ENCODE assay signal across 25 cellular contexts in the genomic region with DNA sequence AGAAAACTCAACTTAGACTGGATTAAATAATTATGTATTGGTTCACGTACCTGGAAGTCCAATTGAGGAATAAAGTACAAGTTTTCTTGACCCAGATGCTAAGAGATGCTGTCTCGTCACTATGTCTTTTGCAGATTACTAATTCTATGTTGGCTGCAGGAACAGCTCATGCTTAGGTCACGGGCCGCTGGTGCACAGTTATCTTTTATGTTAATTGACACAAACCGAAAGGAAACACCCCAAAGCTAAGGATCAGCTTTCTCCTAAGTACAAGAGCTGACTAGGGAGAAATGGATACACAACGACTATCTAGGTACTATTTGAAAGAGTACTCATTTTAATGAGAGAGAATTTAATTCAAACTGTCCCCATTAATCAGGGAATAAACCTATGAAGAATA.
DNase-seq lines count a peak whose midpoint lies in the region; ATAC-seq and TF ChIP-seq lines count a peak whose summit lies in the region.
"Had no signal": no experiment of that assay in that cellular context is flagged by ENCODE, and none has a peak within 500 bp of the region (broad histone marks: within the 10 kb centered on the region; RNA-seq: fewer than 3 reads in every experiment).

No MANE protein-coding gene starts in this region.

- no peak for TF ChIP-seq CTCF in IMR-90 (conservative IDR thresholded peaks at IDR 0.05; ENCODE audit: low read depth, low read length)
- TF ChIP-seq CTCF in mesothelial cell of epicardium (IDR thresholded peaks at IDR 0.05; ENCODE audit: unreplicated experiment) = no peak
- no peak for TF ChIP-seq CTCF in endodermal cell (conservative IDR thresholded peaks at IDR 0.05)

- H3K4me1 Mint-ChIP-seq in mesothelial cell of epicardium = peaks cover 12% of the 10 kb centered on the region
- peaks cover 9% of the 10 kb centered on the region for H3K4me1 Mint-ChIP-seq in endodermal cell
- H3K4me1 Mint-ChIP-seq: activated naive CD8-positive, alpha-beta T cell treated with anti-CD3 and anti-CD28 coated beads, Interleukin-2, amount 10 ng/mL, durations not matched to agents 7 days and 5 days; CD8-positive, alpha-beta memory T cell; naive B cell had no signal

- H4K5ac ChIP-seq in IMR-90 (ENCODE audit: low read depth, low read length) = no peak overlapping the region

- no peak overlapping the region for H2AK9ac ChIP-seq in IMR-90 (replicated peaks; ENCODE audit: low read depth, low read length, poor library complexity)

- no peaks in the 10 kb centered on the region for H4K20me1 ChIP-seq in IMR-90 (ENCODE audit: insufficient read depth, low read length)

- no peak overlapping the region for H3K4ac ChIP-seq in IMR-90 (ENCODE audit: low read depth, low read length)

- H3K14ac ChIP-seq in IMR-90 (replicated peaks; ENCODE audit: low read depth, low read length) = no peak overlapping the region

- H3K4me1 ChIP-seq in IMR-90 (ENCODE audit: control insufficient read depth, insufficient read depth, low read length) (no peaks in the 10 kb centered on the region), endodermal cell (ENCODE audit: control insufficient read depth, insufficient read depth, low read length) (peaks cover 3% of the 10 kb centered on the region)
- H3K4me1 ChIP-seq: BE2C, testis, vagina had no signal

- H3K36me3 Mint-ChIP-seq in mesothelial cell of epicardium = no peaks in the 10 kb centered on the region
- H3K36me3 Mint-ChIP-seq in endodermal cell (ENCODE audit: low read depth) = no peaks in the 10 kb centered on the region
- H3K36me3 Mint-ChIP-seq: activated naive CD8-positive, alpha-beta T cell treated with anti-CD3 and anti-CD28 coated beads, Interleukin-2, amount 10 ng/mL, durations not matched to agents 7 days and 5 days; CD8-positive, alpha-beta memory T cell; naive B cell had no signal

- no peak overlapping the region for H2AK5ac ChIP-seq in IMR-90 (ENCODE audit: low read depth, low read length)

- H3K23ac ChIP-seq in IMR-90 (ENCODE audit: low read depth, low read length) = no peak overlapping the region

- no peak overlapping the region for H3K4me3 Mint-ChIP-seq in mesothelial cell of epicardium
- H3K4me3 Mint-ChIP-seq in endodermal cell = no peak overlapping the region
- H3K4me3 Mint-ChIP-seq: activated naive CD8-positive, alpha-beta T cell treated with anti-CD3 and anti-CD28 coated beads, Interleukin-2, amount 10 ng/mL, durations not matched to agents 7 days and 5 days; CD8-positive, alpha-beta memory T cell; naive B cell; T-helper 2 cell treated with Interferon-gamma antibody and Interleukin-4, amounts not matched to agents 5 μg/mL and 100 μg/mL, for 36 hours had no signal

- no peak for TF ChIP-seq POLR2A in IMR-90 (IDR thresholded peaks at IDR 0.05; ENCODE audit: low read depth, low read length)

- no peak overlapping the region for H4K91ac ChIP-seq in IMR-90 (ENCODE audit: insufficient read depth, low read depth, low read length)

- H3K9me1 ChIP-seq in IMR-90 (ENCODE audit: insufficient read depth, low read length) = no peaks in the 10 kb centered on the region

- H3K27me3 ChIP-seq in IMR-90 (ENCODE audit: control insufficient read depth, insufficient read depth, low read length) (no peaks in the 10 kb centered on the region), endodermal cell (ENCODE audit: control insufficient read depth, insufficient read depth, low read length, poor library complexity, severe bottlenecking) (no peaks in the 10 kb centered on the region)
- H3K27me3 ChIP-seq: BE2C, testis, vagina had no signal

- no peak for TF ChIP-seq RAD21 in IMR-90 (IDR thresholded peaks at IDR 0.05; ENCODE audit: low read length)

- DNase-seq in Daoy (ENCODE audit: low read depth) = peak; percentile 67
- DNase-seq in IMR-90 = peak; percentile 37
- DNase-seq in left kidney (ENCODE audit: low read depth, low spot score) = peak; percentile 78
- no peak for DNase-seq in globus pallidus (ENCODE audit: low spot score)
- DNase-seq in mesothelial cell of epicardium (ENCODE audit: low spot score in 2 of 2, unreplicated experiment in 2 of 2) = no peak
- no peak for DNase-seq in NAMALWA (ENCODE audit: low spot score)
- DNase-seq in endodermal cell = no peak
- DNase-seq: activated CD4-positive, alpha-beta T cell treated with anti-CD3 and anti-CD28 coated beads for 4 hours; activated gamma-delta T cell; activated naive CD8-positive, alpha-beta T cell treated with anti-CD3 and anti-CD28 coated beads, Interleukin-2, amount 10 ng/mL, durations not matched to agents 7 days and 5 days; activated T-cell treated with anti-CD3 and anti-CD28 coated beads for 4 hours; BE2C; CD8-positive, alpha-beta memory T cell; GF-D8; left ventricle myocardium superior; naive B cell; NCI-H1417; NCI-H2081; nucleus accumbens; stimulated activated naive CD4-positive, alpha-beta T cell treated with Interleukin-2 at 50 U/mL for 16 hours had no signal

- in situ Hi-C loops in IMR-90 (cut with MboI; ENCODE audit: low sequenced_read_pairs) = no loop called here

- H2AFZ ChIP-seq in IMR-90 (replicated peaks; ENCODE audit: low read length, poor library complexity) = no peak overlapping the region

- no peak overlapping the region for H3K4me2 ChIP-seq in IMR-90 (ENCODE audit: low read depth, low read length)

- ATAC-seq in IMR-90 (ENCODE audit: low read depth) = no peak; the same call in 1 of the 2 replicates
- peak; percentile 46 for ATAC-seq in SK-N-SH treated with all-trans-retinoic acid at 6 μM for 48 hours
- ATAC-seq: left ventricle myocardium superior, Right ventricle myocardium inferior had no signal

- no peaks in the 10 kb centered on the region for H3K36me3 ChIP-seq in IMR-90 (ENCODE audit: control insufficient read depth, insufficient read depth, low read length)
- H3K36me3 ChIP-seq in endodermal cell (ENCODE audit: control insufficient read depth, insufficient read depth, low read length) = no peaks in the 10 kb centered on the region
- H3K36me3 ChIP-seq: BE2C, vagina had no signal

- no peak overlapping the region for H3K56ac ChIP-seq in IMR-90 (ENCODE audit: extremely low read depth, insufficient read depth, low read length)

- no peak overlapping the region for H3K18ac ChIP-seq in IMR-90 (ENCODE audit: low read depth, low read length)

- CTCF ChIA-PET in IMR-90 (lab: Yijun Ruan, JAX) = interaction anchor here (1.2 kb wide), 1 partner anchor 14 kb away, joined by 3 read pairs; no protein-coding TSS in a partner anchor

- no peaks in the 10 kb centered on the region for H3K9me3 Mint-ChIP-seq in mesothelial cell of epicardium
- no peaks in the 10 kb centered on the region for H3K9me3 Mint-ChIP-seq in endodermal cell
- H3K9me3 Mint-ChIP-seq: T-helper 2 cell treated with Interferon-gamma antibody and Interleukin-4, amounts not matched to agents 5 μg/mL and 100 μg/mL, for 36 hours had no signal

- BruUV-seq in IMR-90 (replicated peaks; lab: Mats Ljungman, UMichigan) = no TSS peak

- H3K9me3 ChIP-seq in IMR-90 (ENCODE audit: control insufficient read depth, insufficient read depth, low read length) (no peaks in the 10 kb centered on the region), endodermal cell (ENCODE audit: control insufficient read depth, low read length) (no peaks in the 10 kb centered on the region)
- H3K9me3 ChIP-seq: BE2C, testis, vagina had no signal

- H3K4me3 ChIP-seq in IMR-90 (ENCODE audit: insufficient read depth, low read depth, low read length) (no peak overlapping the region), endodermal cell (ENCODE audit: low read length) (no peak overlapping the region)
- H3K4me3 ChIP-seq: testis, vagina had no signal

- H2BK5ac ChIP-seq in IMR-90 (ENCODE audit: low read depth, low read length, poor library complexity, severe bottlenecking) = no peak overlapping the region

- H2BK15ac ChIP-seq in IMR-90 (ENCODE audit: low read depth, low read length) = no peak overlapping the region

- intact Hi-C loops in IMR-90 (cut with micrococcal nuclease) = no loop called here

- no peak overlapping the region for H2BK20ac ChIP-seq in IMR-90 (ENCODE audit: low read depth, low read length)

- POLR2A ChIA-PET in IMR-90 (lab: Charles Lee; ENCODE audit: unreplicated experiment) = no interaction called here

- H3K27ac Mint-ChIP-seq in mesothelial cell of epicardium (no peak overlapping the region), endodermal cell (no peak overlapping the region)
- H3K27ac Mint-ChIP-seq: activated naive CD8-positive, alpha-beta T cell treated with anti-CD3 and anti-CD28 coated beads, Interleukin-2, amount 10 ng/mL, durations not matched to agents 7 days and 5 days; CD8-positive, alpha-beta memory T cell; naive B cell; T-helper 2 cell treated with Interferon-gamma antibody and Interleukin-4, amounts not matched to agents 5 μg/mL and 100 μg/mL, for 36 hours had no signal

- H4K8ac ChIP-seq in IMR-90 (ENCODE audit: low read depth in 2 of 2, low read length in 2 of 2) = no peak overlapping the region

- no peaks in the 10 kb centered on the region for H3K79me1 ChIP-seq in IMR-90 (ENCODE audit: low read depth in 1 of 2, low read length in 2 of 2)

- H3K27ac ChIP-seq in IMR-90 (ENCODE audit: insufficient read depth, low read length) (no peak overlapping the region), endodermal cell (ENCODE audit: low read depth, low read length) (no peak overlapping the region)
- H3K27ac ChIP-seq: testis, vagina had no signal

- H3K9ac ChIP-seq in IMR-90 (ENCODE audit: low read depth, low read length) (no peak overlapping the region), endodermal cell (ENCODE audit: extremely low read depth, low read length, poor library complexity, severe bottlenecking) (no peak overlapping the region)

- WGBS in IMR-90 (ENCODE audit: extremely low coverage in 2 of 2, insufficient read length in 1 of 2), 2 experiments = 80% methylated on average over 1 of the region's 6 CpGs; no CpG with 5 or more reads in 1 of the 2 experiments
- WGBS in endodermal cell (ENCODE audit: insufficient coverage in 1 of 2, insufficient read length in 1 of 2), 2 experiments = 92 to 100% methylated on average over 3 to 6 of the region's 6 CpGs

- H3K27me3 Mint-ChIP-seq in mesothelial cell of epicardium (ENCODE audit: low read depth) (no peaks in the 10 kb centered on the region), endodermal cell (ENCODE audit: insufficient read depth) (no peaks in the 10 kb centered on the region)

- dilution Hi-C loops in IMR-90 (cut with HindIII; ENCODE audit: low sequenced_read_pairs, unreplicated experiment) = no loop called here

- H2BK120ac ChIP-seq in IMR-90 (ENCODE audit: low read depth, low read length) = no peak overlapping the region

TF ChIP-seq in IMR-90, 13 proteins besides CTCF, POLR2A, EP300 and RAD21:
- TF ChIP-seq BHLHE40 (IDR thresholded peaks at IDR 0.05; ENCODE audit: low read depth, low read length) (peak; percentile 21; the same call in 1 of the 2 replicates), SMC3 (IDR thresholded peaks at IDR 0.05; ENCODE audit: low read depth, low read length) (no peak)

TF ChIP-seq in SK-N-SH treated with all-trans-retinoic acid at 6 μM for 48 hours, 23 proteins besides CTCF, POLR2A, EP300 and RAD21 (continues in another document):
- no peak for TF ChIP-seq SNAI2 (CRISPR knock-in tag; IDR thresholded peaks at IDR 0.05)
- TF ChIP-seq BACH2 (CRISPR knock-in tag; IDR thresholded peaks at IDR 0.05; ENCODE audit: borderline replicate concordance) = no peak
- TF ChIP-seq ARNTL (CRISPR knock-in tag; IDR thresholded peaks at IDR 0.05; ENCODE audit: borderline replicate concordance, low read depth) = no peak
- TF ChIP-seq ZFP30 (CRISPR knock-in tag; IDR thresholded peaks at IDR 0.05) = no peak

Comparison
In these comparisons a context has a peak if more than half of its experiments do, and no peak if none do; other contexts are left out.
1. DNase-seq: peak in Daoy (single experiment), IMR-90 (single experiment) and left kidney (single experiment); none in globus pallidus (single experiment), mesothelial cell of epicardium (0 of 2), NAMALWA (single experiment) and endodermal cell (single experiment).